Comparison of ENCODE assay signal across 12 cellular contexts in the genomic region with DNA sequence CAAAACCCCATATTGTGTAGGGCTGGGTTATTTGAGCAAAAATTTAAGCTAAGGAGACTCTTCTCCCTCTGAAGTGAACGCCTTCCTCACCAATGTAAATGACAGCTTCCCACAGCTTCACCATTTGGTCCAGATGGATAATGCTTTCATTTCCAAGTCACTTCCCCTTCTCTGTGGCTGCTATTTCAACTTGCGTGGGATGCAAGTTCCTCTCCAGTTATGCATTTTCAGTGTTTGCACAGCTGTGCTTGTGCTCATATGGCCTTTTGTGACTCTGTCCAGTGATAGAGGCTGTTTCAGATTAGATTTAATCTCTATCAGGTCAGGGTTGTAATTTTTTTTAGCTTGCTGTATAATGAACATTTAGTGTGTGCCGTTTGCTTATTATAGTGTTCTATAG.
DNase-seq lines count a peak whose midpoint lies in the region; ATAC-seq and TF ChIP-seq lines count a peak whose summit lies in the region.
"Had no signal": no experiment of that assay in that cellular context is flagged by ENCODE, and none has a peak within 500 bp of the region (broad histone marks: within the 10 kb centered on the region; RNA-seq: fewer than 3 reads in every experiment).

No MANE protein-coding gene starts in this region.

- H3K27me3 Mint-ChIP-seq in Caco-2 (ENCODE audit: insufficient read depth, unreplicated experiment) (no peaks in the 10 kb centered on the region), GM23338 (ENCODE audit: insufficient read depth, low read depth, poor library complexity) (peaks cover 4% of the 10 kb centered on the region)

- no peaks in the 10 kb centered on the region for H3K27me3 ChIP-seq in Caco-2 (replicated peaks; ENCODE audit: control insufficient read depth, insufficient read depth, low read length)
- no peaks in the 10 kb centered on the region for H3K27me3 ChIP-seq in left ventricle myocardium inferior (ENCODE audit: low read depth)
- H3K27me3 ChIP-seq in A673 (replicated peaks; ENCODE audit: insufficient read depth, low read depth, low read length, poor library complexity): no peaks in the 10 kb centered on the region
- no peaks in the 10 kb centered on the region for H3K27me3 ChIP-seq in GM23338 (ENCODE audit: insufficient read depth)
- H3K27me3 ChIP-seq: colonic mucosa, tibial nerve had no signal

- H3F3A ChIP-seq in GM23338 (replicated peaks; ENCODE audit: low read depth): no peaks in the 10 kb centered on the region

- TF ChIP-seq CTCF in Caco-2 (IDR thresholded peaks at IDR 0.05; ENCODE audit: insufficient read depth in 1 of 2, low read depth in 1 of 2, low read length in 1 of 2, severe bottlenecking in 1 of 2, unreplicated experiment in 1 of 2) (no peak), left ventricle myocardium inferior (IDR thresholded peaks at IDR 0.05; ENCODE audit: borderline replicate concordance) (no peak), A673 (conservative IDR thresholded peaks at IDR 0.05; ENCODE audit: low read depth, low read length) (no peak), GM23338 (conservative IDR thresholded peaks at IDR 0.05; ENCODE audit: low read depth in 2 of 2) (no peak)

- H3K36me3 ChIP-seq in Caco-2 (ENCODE audit: control insufficient read depth, insufficient read depth, low read length) (no peaks in the 10 kb centered on the region; the same call in 1 of the 2 replicates), left ventricle myocardium inferior (peaks cover 23% of the 10 kb centered on the region), A673 (ENCODE audit: insufficient read depth, low read length, poor library complexity, severe bottlenecking) (no peaks in the 10 kb centered on the region), GM23338 (ENCODE audit: insufficient read depth) (no peaks in the 10 kb centered on the region)
- H3K36me3 ChIP-seq: colonic mucosa had no signal

- CTCF ChIA-PET in Caco-2 (lab: Charles Lee): interaction anchor here (1.1 kb wide), 2 partner anchors 78 to 86 kb away, joined by 3 to 7 read pairs; a partner anchor contains a TSS
- CTCF ChIA-PET in A673 (lab: Charles Lee): no interaction called here

- intact Hi-C loops in Caco-2 (cut with micrococcal nuclease; ENCODE audit: unreplicated experiment): loop anchor here (1.0 to 5.0 kb wide), 3 partner anchors 26 to 79 kb away; no protein-coding TSS in a partner anchor
- intact Hi-C loops in left ventricle myocardium inferior (cut with micrococcal nuclease): no loop called here
- intact Hi-C loops in A673 (cut with micrococcal nuclease; ENCODE audit: unreplicated experiment): no loop called here

- H3K9me3 ChIP-seq in Caco-2 (no peaks in the 10 kb centered on the region), left ventricle myocardium inferior (replicated peaks) (peaks cover 6% of the 10 kb centered on the region), A673 (ENCODE audit: low read depth, low read length, poor library complexity, severe bottlenecking) (no peaks in the 10 kb centered on the region)
- H3K9me3 ChIP-seq: colonic mucosa, tibial nerve had no signal

- peak; percentile 50 to 67 for DNase-seq in Caco-2
- DNase-seq in SHP77 treated with DMSO at 0.1 percent for 48 hours (lab: John Stamatoyannopoulos, UW): peak; percentile 97
- no peak for DNase-seq in left ventricle myocardium inferior
- no peak for DNase-seq in A673 (ENCODE audit: low spot score)
- DNase-seq in GM23338 (ENCODE audit: low spot score): no peak
- DNase-seq: Calu3, colonic mucosa, posterior cingulate gyrus had no signal

- H3K79me2 ChIP-seq in GM23338 (replicated peaks; ENCODE audit: insufficient read depth): no peaks in the 10 kb centered on the region

- peaks cover 8% of the 10 kb centered on the region for H3K9me3 Mint-ChIP-seq in Caco-2 (ENCODE audit: unreplicated experiment)
- peaks cover 2% of the 10 kb centered on the region; the same call in 1 of the 3 replicates for H3K9me3 Mint-ChIP-seq in GM23338

- H3K27ac ChIP-seq in left ventricle myocardium inferior (replicated peaks): peak overlapping the region; percentile 75
- no peak overlapping the region for H3K27ac ChIP-seq in A673 (ENCODE audit: low read depth, low read length, poor library complexity, severe bottlenecking)
- no peak overlapping the region for H3K27ac ChIP-seq in GM23338 (ENCODE audit: low read depth)
- H3K27ac ChIP-seq: colonic mucosa had no signal

- H3K27ac Mint-ChIP-seq in Caco-2 (ENCODE audit: unreplicated experiment) (peak overlapping the region; percentile 67), GM23338 (no peak overlapping the region)

- peak; percentile 66 for ATAC-seq in HG03039 (IDR thresholded peaks at IDR 0.05; ENCODE audit: unreplicated experiment)
- ATAC-seq in HG02970 (IDR thresholded peaks at IDR 0.05; ENCODE audit: low FRiP score, unreplicated experiment): no peak
- no peak for ATAC-seq in GM23338
- ATAC-seq in GM18907 (IDR thresholded peaks at IDR 0.05; ENCODE audit: unreplicated experiment): no peak

- BruUV-seq in Caco-2 (replicated peaks; lab: Mats Ljungman, UMichigan) (no TSS peak), A673 (replicated peaks; lab: Mats Ljungman, UMichigan) (no TSS peak)

- no peak overlapping the region; the same call in 1 of the 2 replicates for H2AFZ ChIP-seq in GM23338

- H4K20me1 ChIP-seq in GM23338 (replicated peaks; ENCODE audit: insufficient read depth): no peaks in the 10 kb centered on the region

- H3K4me3 Mint-ChIP-seq in Caco-2 (ENCODE audit: unreplicated experiment) (peak overlapping the region; percentile 12), GM23338 (no peak overlapping the region)

- peaks cover 33% of the 10 kb centered on the region for H3K36me3 Mint-ChIP-seq in Caco-2 (ENCODE audit: insufficient read depth, unreplicated experiment)
- H3K36me3 Mint-ChIP-seq in GM23338 (ENCODE audit: low read depth): no peaks in the 10 kb centered on the region

- H3K4me1 ChIP-seq in Caco-2 (peaks cover 49% of the 10 kb centered on the region), left ventricle myocardium inferior (peaks cover 74% of the 10 kb centered on the region), A673 (ENCODE audit: insufficient read depth, low read length, poor library complexity, severe bottlenecking) (no peaks in the 10 kb centered on the region), GM23338 (ENCODE audit: insufficient read depth) (peaks cover 26% of the 10 kb centered on the region)
- H3K4me1 ChIP-seq: colonic mucosa had no signal

- POLR2A ChIA-PET in Caco-2 (lab: Charles Lee) (no interaction called here), A673 (lab: Charles Lee; ENCODE audit: low non-redundant PET) (no interaction called here)

- peaks cover 38% of the 10 kb centered on the region for H3K4me1 Mint-ChIP-seq in Caco-2 (ENCODE audit: low read depth, unreplicated experiment)
- H3K4me1 Mint-ChIP-seq in GM23338: peaks cover 34% of the 10 kb centered on the region

- H3K4me3 ChIP-seq in Caco-2 (ENCODE audit: low read depth, low read length) (no peak overlapping the region), left ventricle myocardium inferior (no peak overlapping the region), A673 (ENCODE audit: low read depth, low read length, poor library complexity, severe bottlenecking) (no peak overlapping the region), GM23338 (no peak overlapping the region)
- H3K4me3 ChIP-seq: colonic mucosa, tibial nerve had no signal

- H3K9me2 ChIP-seq in GM23338 (ENCODE audit: insufficient read depth): no peaks in the 10 kb centered on the region

- H3K4me2 ChIP-seq in GM23338: no peak overlapping the region

TF ChIP-seq in GM23338, 12 proteins besides CTCF, POLR2A, EP300 and RAD21 (continues in another document):
- TF ChIP-seq EZH2phosphoT487 (IDR thresholded peaks at IDR 0.05; ENCODE audit: unreplicated experiment) (no peak), STAT1 (IDR thresholded peaks at IDR 0.05; ENCODE audit: unreplicated experiment) (no peak), ZNF331 (CRISPR knock-in tag; IDR thresholded peaks at IDR 0.05; ENCODE audit: low read depth) (no peak), JUNB (IDR thresholded peaks at IDR 0.05; ENCODE audit: unreplicated experiment) (no peak), CREB1 (CRISPR knock-in tag; IDR thresholded peaks at IDR 0.05; ENCODE audit: low read depth) (no peak), NANOG (IDR thresholded peaks at IDR 0.05; ENCODE audit: borderline replicate concordance) (no peak), EZH2 (IDR thresholded peaks at IDR 0.05; ENCODE audit: low read depth, unreplicated experiment) (no peak), POLR2AphosphoS5 (IDR thresholded peaks at IDR 0.05; ENCODE audit: low read depth) (no peak)
- TF ChIP-seq, protein P1, sequence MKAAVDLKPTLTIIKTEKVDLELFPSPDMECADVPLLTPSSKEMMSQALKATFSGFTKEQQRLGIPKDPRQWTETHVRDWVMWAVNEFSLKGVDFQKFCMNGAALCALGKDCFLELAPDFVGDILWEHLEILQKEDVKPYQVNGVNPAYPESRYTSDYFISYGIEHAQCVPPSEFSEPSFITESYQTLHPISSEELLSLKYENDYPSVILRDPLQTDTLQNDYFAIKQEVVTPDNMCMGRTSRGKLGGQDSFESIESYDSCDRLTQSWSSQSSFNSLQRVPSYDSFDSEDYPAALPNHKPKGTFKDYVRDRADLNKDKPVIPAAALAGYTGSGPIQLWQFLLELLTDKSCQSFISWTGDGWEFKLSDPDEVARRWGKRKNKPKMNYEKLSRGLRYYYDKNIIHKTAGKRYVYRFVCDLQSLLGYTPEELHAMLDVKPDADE (IDR thresholded peaks at IDR 0.05): no peak
- TF ChIP-seq, protein P2, sequence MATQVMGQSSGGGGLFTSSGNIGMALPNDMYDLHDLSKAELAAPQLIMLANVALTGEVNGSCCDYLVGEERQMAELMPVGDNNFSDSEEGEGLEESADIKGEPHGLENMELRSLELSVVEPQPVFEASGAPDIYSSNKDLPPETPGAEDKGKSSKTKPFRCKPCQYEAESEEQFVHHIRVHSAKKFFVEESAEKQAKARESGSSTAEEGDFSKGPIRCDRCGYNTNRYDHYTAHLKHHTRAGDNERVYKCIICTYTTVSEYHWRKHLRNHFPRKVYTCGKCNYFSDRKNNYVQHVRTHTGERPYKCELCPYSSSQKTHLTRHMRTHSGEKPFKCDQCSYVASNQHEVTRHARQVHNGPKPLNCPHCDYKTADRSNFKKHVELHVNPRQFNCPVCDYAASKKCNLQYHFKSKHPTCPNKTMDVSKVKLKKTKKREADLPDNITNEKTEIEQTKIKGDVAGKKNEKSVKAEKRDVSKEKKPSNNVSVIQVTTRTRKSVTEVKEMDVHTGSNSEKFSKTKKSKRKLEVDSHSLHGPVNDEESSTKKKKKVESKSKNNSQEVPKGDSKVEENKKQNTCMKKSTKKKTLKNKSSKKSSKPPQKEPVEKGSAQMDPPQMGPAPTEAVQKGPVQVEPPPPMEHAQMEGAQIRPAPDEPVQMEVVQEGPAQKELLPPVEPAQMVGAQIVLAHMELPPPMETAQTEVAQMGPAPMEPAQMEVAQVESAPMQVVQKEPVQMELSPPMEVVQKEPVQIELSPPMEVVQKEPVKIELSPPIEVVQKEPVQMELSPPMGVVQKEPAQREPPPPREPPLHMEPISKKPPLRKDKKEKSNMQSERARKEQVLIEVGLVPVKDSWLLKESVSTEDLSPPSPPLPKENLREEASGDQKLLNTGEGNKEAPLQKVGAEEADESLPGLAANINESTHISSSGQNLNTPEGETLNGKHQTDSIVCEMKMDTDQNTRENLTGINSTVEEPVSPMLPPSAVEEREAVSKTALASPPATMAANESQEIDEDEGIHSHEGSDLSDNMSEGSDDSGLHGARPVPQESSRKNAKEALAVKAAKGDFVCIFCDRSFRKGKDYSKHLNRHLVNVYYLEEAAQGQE (IDR thresholded peaks at IDR 0.05; ENCODE audit: unreplicated experiment): no peak

Comparison
In these comparisons a context has a peak if more than half of its experiments do, and no peak if none do; other contexts are left out.
1. DNase-seq: peak in Caco-2 (2 of 2) and SHP77 treated with DMSO at 0.1 percent for 48 hours (single experiment); none in left ventricle myocardium inferior (single experiment), A673 (single experiment) and GM23338 (single experiment).